ENCODE assay signal across 1 cellular context in the genomic region with DNA sequence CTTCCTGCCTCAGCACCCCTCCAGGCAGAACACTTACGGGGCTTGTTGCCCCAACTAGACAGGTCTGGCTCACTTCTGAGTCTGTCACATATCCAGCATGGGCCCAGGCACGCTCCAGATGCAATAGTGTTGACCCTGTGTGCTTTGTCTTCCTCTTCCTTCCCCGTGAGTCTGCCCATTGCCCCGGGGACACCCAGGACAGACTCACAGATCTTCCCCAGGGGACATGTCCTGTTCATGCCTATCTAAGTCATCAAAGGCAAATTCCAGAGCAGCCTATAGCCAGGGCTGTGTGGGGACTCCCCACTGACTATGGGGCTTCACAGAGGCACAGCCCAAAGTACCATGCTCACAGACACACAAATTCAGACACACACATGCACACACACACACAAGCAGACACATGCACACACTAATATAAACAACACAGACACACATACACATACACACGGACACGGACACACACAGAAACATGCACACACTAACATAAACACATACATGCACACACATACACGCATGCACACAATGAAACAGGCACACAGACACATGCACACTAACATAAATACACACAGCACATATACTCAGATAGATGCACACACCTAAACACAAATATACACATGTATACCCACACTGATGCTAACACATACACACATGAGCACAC.
TF ChIP-seq lines count a peak whose summit lies in the region.

No MANE protein-coding gene starts in this region.

TF ChIP-seq in GM23338, 12 proteins besides CTCF, POLR2A, EP300 and RAD21 (continued from another document):
- TF ChIP-seq, protein P1, sequence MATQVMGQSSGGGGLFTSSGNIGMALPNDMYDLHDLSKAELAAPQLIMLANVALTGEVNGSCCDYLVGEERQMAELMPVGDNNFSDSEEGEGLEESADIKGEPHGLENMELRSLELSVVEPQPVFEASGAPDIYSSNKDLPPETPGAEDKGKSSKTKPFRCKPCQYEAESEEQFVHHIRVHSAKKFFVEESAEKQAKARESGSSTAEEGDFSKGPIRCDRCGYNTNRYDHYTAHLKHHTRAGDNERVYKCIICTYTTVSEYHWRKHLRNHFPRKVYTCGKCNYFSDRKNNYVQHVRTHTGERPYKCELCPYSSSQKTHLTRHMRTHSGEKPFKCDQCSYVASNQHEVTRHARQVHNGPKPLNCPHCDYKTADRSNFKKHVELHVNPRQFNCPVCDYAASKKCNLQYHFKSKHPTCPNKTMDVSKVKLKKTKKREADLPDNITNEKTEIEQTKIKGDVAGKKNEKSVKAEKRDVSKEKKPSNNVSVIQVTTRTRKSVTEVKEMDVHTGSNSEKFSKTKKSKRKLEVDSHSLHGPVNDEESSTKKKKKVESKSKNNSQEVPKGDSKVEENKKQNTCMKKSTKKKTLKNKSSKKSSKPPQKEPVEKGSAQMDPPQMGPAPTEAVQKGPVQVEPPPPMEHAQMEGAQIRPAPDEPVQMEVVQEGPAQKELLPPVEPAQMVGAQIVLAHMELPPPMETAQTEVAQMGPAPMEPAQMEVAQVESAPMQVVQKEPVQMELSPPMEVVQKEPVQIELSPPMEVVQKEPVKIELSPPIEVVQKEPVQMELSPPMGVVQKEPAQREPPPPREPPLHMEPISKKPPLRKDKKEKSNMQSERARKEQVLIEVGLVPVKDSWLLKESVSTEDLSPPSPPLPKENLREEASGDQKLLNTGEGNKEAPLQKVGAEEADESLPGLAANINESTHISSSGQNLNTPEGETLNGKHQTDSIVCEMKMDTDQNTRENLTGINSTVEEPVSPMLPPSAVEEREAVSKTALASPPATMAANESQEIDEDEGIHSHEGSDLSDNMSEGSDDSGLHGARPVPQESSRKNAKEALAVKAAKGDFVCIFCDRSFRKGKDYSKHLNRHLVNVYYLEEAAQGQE (IDR thresholded peaks at IDR 0.05; ENCODE audit: unreplicated experiment): no peak
- TF ChIP-seq, protein P2, sequence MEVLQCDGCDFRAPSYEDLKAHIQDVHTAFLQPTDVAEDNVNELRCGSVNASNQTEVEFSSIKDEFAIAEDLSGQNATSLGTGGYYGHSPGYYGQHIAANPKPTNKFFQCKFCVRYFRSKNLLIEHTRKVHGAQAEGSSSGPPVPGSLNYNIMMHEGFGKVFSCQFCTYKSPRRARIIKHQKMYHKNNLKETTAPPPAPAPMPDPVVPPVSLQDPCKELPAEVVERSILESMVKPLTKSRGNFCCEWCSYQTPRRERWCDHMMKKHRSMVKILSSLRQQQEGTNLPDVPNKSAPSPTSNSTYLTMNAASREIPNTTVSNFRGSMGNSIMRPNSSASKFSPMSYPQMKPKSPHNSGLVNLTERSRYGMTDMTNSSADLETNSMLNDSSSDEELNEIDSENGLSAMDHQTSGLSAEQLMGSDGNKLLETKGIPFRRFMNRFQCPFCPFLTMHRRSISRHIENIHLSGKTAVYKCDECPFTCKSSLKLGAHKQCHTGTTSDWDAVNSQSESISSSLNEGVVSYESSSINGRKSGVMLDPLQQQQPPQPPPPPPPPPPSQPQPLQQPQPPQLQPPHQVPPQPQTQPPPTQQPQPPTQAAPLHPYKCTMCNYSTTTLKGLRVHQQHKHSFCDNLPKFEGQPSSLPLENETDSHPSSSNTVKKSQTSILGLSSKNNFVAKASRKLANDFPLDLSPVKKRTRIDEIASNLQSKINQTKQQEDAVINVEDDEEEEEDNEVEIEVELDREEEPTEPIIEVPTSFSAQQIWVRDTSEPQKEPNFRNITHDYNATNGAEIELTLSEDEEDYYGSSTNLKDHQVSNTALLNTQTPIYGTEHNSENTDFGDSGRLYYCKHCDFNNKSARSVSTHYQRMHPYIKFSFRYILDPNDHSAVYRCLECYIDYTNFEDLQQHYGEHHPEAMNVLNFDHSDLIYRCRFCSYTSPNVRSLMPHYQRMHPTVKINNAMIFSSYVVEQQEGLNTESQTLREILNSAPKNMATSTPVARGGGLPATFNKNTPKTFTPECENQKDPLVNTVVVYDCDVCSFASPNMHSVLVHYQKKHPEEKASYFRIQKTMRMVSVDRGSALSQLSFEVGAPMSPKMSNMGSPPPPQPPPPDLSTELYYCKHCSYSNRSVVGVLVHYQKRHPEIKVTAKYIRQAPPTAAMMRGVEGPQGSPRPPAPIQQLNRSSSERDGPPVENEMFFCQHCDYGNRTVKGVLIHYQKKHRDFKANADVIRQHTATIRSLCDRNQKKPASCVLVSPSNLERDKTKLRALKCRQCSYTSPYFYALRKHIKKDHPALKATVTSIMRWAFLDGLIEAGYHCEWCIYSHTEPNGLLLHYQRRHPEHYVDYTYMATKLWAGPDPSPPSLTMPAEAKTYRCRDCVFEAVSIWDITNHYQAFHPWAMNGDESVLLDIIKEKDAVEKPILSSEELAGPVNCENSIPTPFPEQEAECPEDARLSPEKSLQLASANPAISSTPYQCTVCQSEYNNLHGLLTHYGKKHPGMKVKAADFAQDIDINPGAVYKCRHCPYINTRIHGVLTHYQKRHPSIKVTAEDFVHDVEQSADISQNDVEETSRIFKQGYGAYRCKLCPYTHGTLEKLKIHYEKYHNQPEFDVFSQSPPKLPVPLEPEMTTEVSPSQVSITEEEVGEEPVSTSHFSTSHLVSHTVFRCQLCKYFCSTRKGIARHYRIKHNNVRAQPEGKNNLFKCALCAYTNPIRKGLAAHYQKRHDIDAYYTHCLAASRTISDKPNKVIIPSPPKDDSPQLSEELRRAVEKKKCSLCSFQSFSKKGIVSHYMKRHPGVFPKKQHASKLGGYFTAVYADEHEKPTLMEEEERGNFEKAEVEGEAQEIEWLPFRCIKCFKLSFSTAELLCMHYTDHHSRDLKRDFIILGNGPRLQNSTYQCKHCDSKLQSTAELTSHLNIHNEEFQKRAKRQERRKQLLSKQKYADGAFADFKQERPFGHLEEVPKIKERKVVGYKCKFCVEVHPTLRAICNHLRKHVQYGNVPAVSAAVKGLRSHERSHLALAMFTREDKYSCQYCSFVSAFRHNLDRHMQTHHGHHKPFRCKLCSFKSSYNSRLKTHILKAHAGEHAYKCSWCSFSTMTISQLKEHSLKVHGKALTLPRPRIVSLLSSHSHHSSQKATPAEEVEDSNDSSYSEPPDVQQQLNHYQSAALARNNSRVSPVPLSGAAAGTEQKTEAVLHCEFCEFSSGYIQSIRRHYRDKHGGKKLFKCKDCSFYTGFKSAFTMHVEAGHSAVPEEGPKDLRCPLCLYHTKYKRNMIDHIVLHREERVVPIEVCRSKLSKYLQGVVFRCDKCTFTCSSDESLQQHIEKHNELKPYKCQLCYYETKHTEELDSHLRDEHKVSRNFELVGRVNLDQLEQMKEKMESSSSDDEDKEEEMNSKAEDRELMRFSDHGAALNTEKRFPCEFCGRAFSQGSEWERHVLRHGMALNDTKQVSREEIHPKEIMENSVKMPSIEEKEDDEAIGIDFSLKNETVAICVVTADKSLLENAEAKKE (CRISPR knock-in tag; IDR thresholded peaks at IDR 0.05): no peak
TF ChIP-seq in GM23338: peak in this region for 0.
